ENCODE assay signal across 28 cellular contexts in genomic region chr7:5578441-5579024, GRCh38. TPM values are rescaled to one million over a fixed set of nuclear protein-coding genes. Genes with fewer than 3 reads are reported as not detected.
DNase-seq lines count a peak whose midpoint lies in the region; ATAC-seq and TF ChIP-seq lines count a peak whose summit lies in the region.
"Had no signal": no experiment of that assay in that cellular context is flagged by ENCODE, and none has a peak within 500 bp of the region (broad histone marks: within the 10 kb centered on the region; RNA-seq: fewer than 3 reads in every experiment).

No MANE protein-coding gene starts in this region.

- H3K9ac ChIP-seq in SK-N-SH: no peak overlapping the region
- H3K9ac ChIP-seq in BLaER1 treated with 17β-estradiol and CSF1 and Interleukin-3, amounts not matched to agents 10 nM and 100 nM: no peak overlapping the region

- ATAC-seq in SK-N-SH treated with all-trans-retinoic acid at 6 μM for 48 hours (no peak), GM18861 (IDR thresholded peaks at IDR 0.05; ENCODE audit: unreplicated experiment) (no peak), GM19324 (IDR thresholded peaks at IDR 0.05; ENCODE audit: low FRiP score, unreplicated experiment) (no peak)

- H3K27ac Mint-ChIP-seq in activated CD4-positive, alpha-beta memory T cell treated with anti-CD3 and anti-CD28 coated beads for 36 hours: peak overlapping the region; percentile 51
- peak overlapping the region; percentile 59 to 85 (median 75) for H3K27ac Mint-ChIP-seq in nephron
- H3K27ac Mint-ChIP-seq: activated T-helper 2 cell treated with anti-CD3 and anti-CD28 coated beads, Interferon-gamma antibody, Interleukin-2, Interleukin-4, amounts not matched to agents 10 μg/mL and 5 μg/mL and 100 μg/mL, durations not matched to agents 14 hours and 24 hours and 36 hours had no signal

- H3K9me3 ChIP-seq in SK-N-SH: no peaks in the 10 kb centered on the region
- no peaks in the 10 kb centered on the region for H3K9me3 ChIP-seq in BLaER1 treated with 17β-estradiol and CSF1 and Interleukin-3, amounts not matched to agents 10 nM and 100 nM (replicated peaks in 1 of 11)
- H3K9me3 ChIP-seq: spleen, stomach, tibial artery had no signal

- no peaks in the 10 kb centered on the region for H4K20me1 ChIP-seq in SK-N-SH (ENCODE audit: insufficient read depth)
- H4K20me1 ChIP-seq in BLaER1 treated with 17β-estradiol and CSF1 and Interleukin-3, amounts not matched to agents 10 nM and 100 nM: no peaks in the 10 kb centered on the region

- H3K4me3 ChIP-seq in SK-N-SH (ENCODE audit: low read depth in 2 of 2, low read length in 1 of 2): no peak overlapping the region
- no peak overlapping the region for H3K4me3 ChIP-seq in BLaER1 treated with 17β-estradiol and CSF1 and Interleukin-3, amounts not matched to agents 10 nM and 100 nM
- H3K4me3 ChIP-seq: spleen, stomach, tibial artery had no signal

- no peaks in the 10 kb centered on the region for H3K79me2 ChIP-seq in SK-N-SH (ENCODE audit: insufficient read depth)

- H3K36me3 ChIP-seq in SK-N-SH (replicated peaks in 1 of 2; ENCODE audit: control insufficient read depth in 1 of 2, insufficient read depth in 2 of 2, low read length in 1 of 2): no peaks in the 10 kb centered on the region
- no peaks in the 10 kb centered on the region for H3K36me3 ChIP-seq in BLaER1 treated with 17β-estradiol and CSF1 and Interleukin-3, amounts not matched to agents 10 nM and 100 nM
- H3K36me3 ChIP-seq: spleen, stomach, tibial artery had no signal

- CTCF ChIA-PET in SK-N-SH (lab: Yijun Ruan, JAX): interaction anchor here (1.0 to 1.9 kb wide), 3 partner anchors 9 to 17 kb away, joined by 3 to 4 read pairs (median 4); no protein-coding TSS in a partner anchor
- CTCF ChIA-PET in activated CD4-positive, alpha-beta memory T cell treated with anti-CD3 and anti-CD28 coated beads for 36 hours (lab: Charles Lee): interaction anchor here (0.7 to 1.0 kb wide), 2 partner anchors 64 to 123 kb away, joined by 3 read pairs; no protein-coding TSS in a partner anchor

- no peak overlapping the region for H3K27ac ChIP-seq in SK-N-SH (ENCODE audit: low read depth in 2 of 2, low read length in 1 of 2)
- no peak overlapping the region for H3K27ac ChIP-seq in BLaER1 treated with 17β-estradiol and CSF1 and Interleukin-3, amounts not matched to agents 10 nM and 100 nM
- H3K27ac ChIP-seq: stomach, tibial artery had no signal

- H3K4me1 ChIP-seq in SK-N-SH (ENCODE audit: control insufficient read depth in 1 of 2, insufficient read depth in 2 of 2, low read depth in 1 of 2, low read length in 1 of 2): peaks cover 0 to 13% of the 10 kb centered on the region in 2 experiments; a peak in 1 of 4 replicates
- peaks cover 16 to 34% (median 28%) of the 10 kb centered on the region in 10 experiments for H3K4me1 ChIP-seq in BLaER1 treated with 17β-estradiol and CSF1 and Interleukin-3, amounts not matched to agents 10 nM and 100 nM

- no peaks in the 10 kb centered on the region for H3K27me3 ChIP-seq in SK-N-SH (ENCODE audit: insufficient read depth)
- H3K27me3 ChIP-seq in BLaER1 treated with 17β-estradiol and CSF1 and Interleukin-3, amounts not matched to agents 10 nM and 100 nM: peaks cover 0 to 4% (median 0%) of the 10 kb centered on the region in 11 experiments; a peak in 1 of 22 replicates

- H3K27me3 Mint-ChIP-seq in activated CD4-positive, alpha-beta memory T cell treated with anti-CD3 and anti-CD28 coated beads for 36 hours: peaks cover 25% of the 10 kb centered on the region
- peaks cover 6% of the 10 kb centered on the region for H3K27me3 Mint-ChIP-seq in nephron (ENCODE audit: low read depth)
- H3K27me3 Mint-ChIP-seq: brain had no signal

- intact Hi-C loops in activated CD4-positive, alpha-beta memory T cell treated with anti-CD3 and anti-CD28 coated beads for 36 hours (cut with micrococcal nuclease): no loop called here

- no peaks in the 10 kb centered on the region for H3K9me2 ChIP-seq in SK-N-SH

- 88% methylated on average over 16 of the region's 16 CpGs for WGBS in SK-N-SH (ENCODE audit: low lambda C conversion rate)

- H2AFZ ChIP-seq in SK-N-SH (ENCODE audit: low read depth): no peak overlapping the region

- no peaks in the 10 kb centered on the region for H3K9me3 Mint-ChIP-seq in activated CD4-positive, alpha-beta memory T cell treated with anti-CD3 and anti-CD28 coated beads for 36 hours
- H3K9me3 Mint-ChIP-seq in nephron: peaks cover under 1% of the 10 kb centered on the region
- H3K9me3 Mint-ChIP-seq: activated T-helper 2 cell treated with anti-CD3 and anti-CD28 coated beads, Interferon-gamma antibody, Interleukin-2, Interleukin-4, amounts not matched to agents 10 μg/mL and 5 μg/mL and 100 μg/mL, durations not matched to agents 14 hours and 24 hours and 36 hours; CD4-positive, alpha-beta memory T cell had no signal

- TF ChIP-seq EP300 in SK-N-SH (IDR thresholded peaks at IDR 0.05; ENCODE audit: borderline replicate concordance in 1 of 2, low read depth in 1 of 2, low read length in 1 of 2): no peak

- H3K4me2 ChIP-seq in SK-N-SH: no peak overlapping the region
- peak overlapping the region in 10 of 11 experiments; percentile 7 to 51 (median 36); a peak in 16 of 22 replicates for H3K4me2 ChIP-seq in BLaER1 treated with 17β-estradiol and CSF1 and Interleukin-3, amounts not matched to agents 10 nM and 100 nM

- peaks cover 15% of the 10 kb centered on the region for H3K4me1 Mint-ChIP-seq in activated CD4-positive, alpha-beta memory T cell treated with anti-CD3 and anti-CD28 coated beads for 36 hours (ENCODE audit: low read depth)
- peaks cover 22% of the 10 kb centered on the region for H3K4me1 Mint-ChIP-seq in nephron

- peak; percentile 14 for DNase-seq in SK-N-SH
- no peak for DNase-seq in activated CD4-positive, alpha-beta memory T cell treated with anti-CD3 and anti-CD28 coated beads for 36 hours
- no peak for DNase-seq in activated CD4-positive, alpha-beta T cell treated with anti-CD3 and anti-CD28 coated beads for 1 hour
- DNase-seq: 8988T; activated CD4-positive, CD25-positive, alpha-beta regulatory T cell; CD4-positive, alpha-beta memory T cell; HCEC 1CT; head of caudate nucleus; kidney glomerular epithelial cell; mammary epithelial cell; NCI-H1048; NCI-H187; NCI-H2171 treated with DMSO at 0.1 percent for 48 hours; NCI-H526 treated with DMSO at 0.1 percent for 48 hours; retina; RPMI8226; spleen; stimulated activated CD4-positive, alpha-beta T cell treated with anti-CD3 and anti-CD28 coated beads, Interleukin-4, amount 100 ng/mL, for 4 hours; stomach; T-helper 9 cell; tibial artery had no signal

- H3K36me3 Mint-ChIP-seq in activated CD4-positive, alpha-beta memory T cell treated with anti-CD3 and anti-CD28 coated beads for 36 hours: no peaks in the 10 kb centered on the region
- no peaks in the 10 kb centered on the region for H3K36me3 Mint-ChIP-seq in nephron (ENCODE audit: low read depth)
- H3K36me3 Mint-ChIP-seq: brain; CD4-positive, alpha-beta memory T cell had no signal

- no peak overlapping the region for H3K4me3 Mint-ChIP-seq in activated CD4-positive, alpha-beta memory T cell treated with anti-CD3 and anti-CD28 coated beads for 36 hours
- no peak overlapping the region for H3K4me3 Mint-ChIP-seq in nephron
- H3K4me3 Mint-ChIP-seq: brain had no signal

- POLR2A ChIA-PET in SK-N-SH (lab: Yijun Ruan, JAX): no interaction called here
- POLR2A ChIA-PET in activated CD4-positive, alpha-beta memory T cell treated with anti-CD3 and anti-CD28 coated beads for 36 hours (lab: Charles Lee): no interaction called here

- no peak for TF ChIP-seq RAD21 in SK-N-SH (IDR thresholded peaks at IDR 0.05; ENCODE audit: low read length)

- TF ChIP-seq CTCF in SK-N-SH (IDR thresholded peaks at IDR 0.05) (no peak), nephron (IDR thresholded peaks at IDR 0.05; ENCODE audit: unreplicated experiment in 3 of 3) (no peak)

- peaks cover 7% of the 10 kb centered on the region for H3F3A ChIP-seq in SK-N-SH (replicated peaks; ENCODE audit: insufficient read depth)

TF ChIP-seq in SK-N-SH, 30 proteins besides CTCF, POLR2A, EP300 and RAD21 (continues in another document):
- TF ChIP-seq POLR2AphosphoS5 (IDR thresholded peaks at IDR 0.05; ENCODE audit: low read depth, low read length) (no peak), GATA2 (CRISPR knock-in tag; IDR thresholded peaks at IDR 0.05) (no peak), JUND (IDR thresholded peaks at IDR 0.05) (no peak), USF2 (IDR thresholded peaks at IDR 0.05; ENCODE audit: borderline replicate concordance, low read depth, low read length) (no peak), ELF1 (IDR thresholded peaks at IDR 0.05) (no peak)

TF ChIP-seq in SK-N-SH treated with all-trans-retinoic acid at 6 μM for 48 hours, 23 proteins besides CTCF, POLR2A, EP300 and RAD21 (continues in another document):
- no peak for TF ChIP-seq OSR1 (CRISPR knock-in tag; IDR thresholded peaks at IDR 0.05)
- TF ChIP-seq POU6F1 (CRISPR knock-in tag; IDR thresholded peaks at IDR 0.05; ENCODE audit: borderline replicate concordance, low read depth): no peak
- no peak for TF ChIP-seq TCF4 (CRISPR knock-in tag; IDR thresholded peaks at IDR 0.05; ENCODE audit: borderline replicate concordance)
- TF ChIP-seq ZNF8 (CRISPR knock-in tag; IDR thresholded peaks at IDR 0.05): no peak
- no peak for TF ChIP-seq ESRRG (CRISPR knock-in tag; IDR thresholded peaks at IDR 0.05)
- TF ChIP-seq ISL1 (CRISPR knock-in tag; IDR thresholded peaks at IDR 0.05): no peak
- no peak for TF ChIP-seq ZNF70 (CRISPR knock-in tag; IDR thresholded peaks at IDR 0.05)
- no peak for TF ChIP-seq BACH2 (CRISPR knock-in tag; IDR thresholded peaks at IDR 0.05; ENCODE audit: borderline replicate concordance)

RNA-seq across cellular contexts. Expression of gene FSCN1, which starts 14.1 kb away (rescaled TPM):
- 222 and 287 TPM in 2 replicates for polyA plus RNA-seq in SK-N-SH (2012; rRNA removed)
- polyA plus RNA-seq in SK-N-SH (2012; cell fraction: cytosol; rRNA removed): 108 and 201 TPM in 2 replicates
- polyA plus RNA-seq in SK-N-SH (2012; cell fraction: nucleus; rRNA removed): 255 and 304 TPM in 2 replicates
- total RNA-seq in activated CD4-positive, alpha-beta memory T cell treated with anti-CD3 and anti-CD28 coated beads for 36 hours: 10 to 100 TPM in 1 of 2 experiments, 1 to 10 TPM in 1; 9.2 to 10.9 TPM

RNA-seq across cellular contexts. Expression of gene ACTB, which starts 48.1 kb away (rescaled TPM):
- 2,583 and 4,707 TPM in 2 replicates for polyA plus RNA-seq in SK-N-SH (2012; rRNA removed)
- polyA plus RNA-seq in SK-N-SH (2012; cell fraction: cytosol; rRNA removed): 3,036 and 4,390 TPM in 2 replicates
- polyA plus RNA-seq in SK-N-SH (2012; cell fraction: nucleus; rRNA removed): 4,302 and 8,336 TPM in 2 replicates
- 1,000 to 10,000 TPM; 9,547 to 9,912 TPM for total RNA-seq in activated CD4-positive, alpha-beta memory T cell treated with anti-CD3 and anti-CD28 coated beads for 36 hours
